ENCODE assay signal across 9 cellular contexts in genomic region chr11:72091292-72091691, GRCh38. TPM values are rescaled to one million over a fixed set of nuclear protein-coding genes. Genes with fewer than 3 reads are reported as not detected.
DNase-seq lines count a peak whose midpoint lies in the region; ATAC-seq, FAIRE-seq and TF ChIP-seq lines count a peak whose summit lies in the region.
"Had no signal": no experiment of that assay in that cellular context is flagged by ENCODE, and none has a peak within 500 bp of the region (broad histone marks: within the 10 kb centered on the region; RNA-seq: fewer than 3 reads in every experiment).

No MANE protein-coding gene starts in this region.

- H3K4me3 ChIP-seq in bronchial epithelial cell (ENCODE audit: low read depth, low read length): no peak overlapping the region
- no peak overlapping the region for H3K4me3 ChIP-seq in kidney (ENCODE audit: low read length in 2 of 2)

- intact Hi-C loops in activated B cell treated with CpG ODN at 0.5 μM for 24 hours (cut with micrococcal nuclease): loop anchor here (1.0 to 2.0 kb wide), 6 partner anchors 11 to 180 kb away; partner anchors contain the start of genes LAMTOR1, LRRC51 and NUMA1
- intact Hi-C loops in kidney (cut with DNase I): loop anchor here (5.0 kb wide), 1 partner anchor 64 kb away; no protein-coding TSS in a partner anchor

- peak overlapping the region; percentile 33 for H3K27ac Mint-ChIP-seq in activated B cell treated with CpG ODN at 0.5 μM for 24 hours

- peaks cover 0 to 11% of the 10 kb centered on the region in 2 donors for H3K4me1 ChIP-seq in kidney (ENCODE audit: control insufficient read depth in 1 of 2, insufficient read depth in 1 of 2, low read depth in 1 of 2, low read length in 2 of 2)

- in situ Hi-C loops in GM13976 (cut with MboI; ENCODE audit: low sequenced_read_pairs, unreplicated experiment): loop anchor here (5.0 kb wide), 1 partner anchor 69 kb away; no protein-coding TSS in a partner anchor

- peak; percentile 55 for DNase-seq in A172 (ENCODE audit: low spot score)
- peak; percentile 75 for DNase-seq in GM13976 (ENCODE audit: low spot score)
- peak; percentile 57 for DNase-seq in NCI-H128 (lab: John Stamatoyannopoulos, UW; ENCODE audit: unreplicated experiment)
- DNase-seq in activated B cell treated with CpG ODN at 0.5 μM for 24 hours: peak; percentile 39
- peak; percentile 56 for DNase-seq in bronchial epithelial cell (ENCODE audit: low read depth)
- DNase-seq in kidney: no peak
- peak in 3 of 4 experiments; percentile 28 to 41 (median 29) for DNase-seq in stimulated activated CD4-positive, alpha-beta T cell treated with anti-CD3 and anti-CD28 coated beads, Interleukin-1b, Interleukin-23, amount 100 ng/mL, for 24 hours (ENCODE audit: low read depth in 4 of 4, low spot score in 1 of 4)

- peak; percentile 83 for TF ChIP-seq CTCF in GM13976 (IDR thresholded peaks at IDR 0.05; ENCODE audit: borderline replicate concordance, control extremely low read depth, extremely low read depth, insufficient read depth, missing control alignments)
- TF ChIP-seq CTCF in activated B cell treated with CpG ODN at 0.5 μM for 24 hours (IDR thresholded peaks at IDR 0.05): no peak
- peak; percentile 80 for TF ChIP-seq CTCF in bronchial epithelial cell (IDR thresholded peaks at IDR 0.05; ENCODE audit: insufficient read depth, low read length, severe bottlenecking)
- TF ChIP-seq CTCF in kidney (IDR thresholded peaks at IDR 0.05; ENCODE audit: borderline replicate concordance, extremely low read depth, insufficient read depth): peak; percentile 94

- FAIRE-seq in bronchial epithelial cell (lab: Jason Lieb, UNC) (no peak), kidney (lab: Jason Lieb, UNC) (no peak)

- no peaks in the 10 kb centered on the region for H3K9me3 Mint-ChIP-seq in activated B cell treated with CpG ODN at 0.5 μM for 24 hours

- H3K36me3 ChIP-seq in bronchial epithelial cell (ENCODE audit: control insufficient read depth, insufficient read depth, low read length) (peaks cover 14% of the 10 kb centered on the region), kidney (ENCODE audit: control insufficient read depth in 1 of 2, insufficient read depth in 2 of 2, low read length in 2 of 2) (peaks cover 11 to 16% of the 10 kb centered on the region in 2 donors)

- POLR2A ChIA-PET in activated B cell treated with CpG ODN at 0.5 μM for 24 hours (lab: Charles Lee): interaction anchor here (0.6 to 1.6 kb wide), 6 partner anchors 9 to 343 kb away, joined by 3 to 16 read pairs (median 4); partner anchors contain the start of genes ANAPC15 and CLPB

- H3K27ac ChIP-seq in kidney (ENCODE audit: low read depth in 2 of 2, low read length in 2 of 2): peak overlapping the region in 1 of 2 donors; percentile 20

- H3K9ac ChIP-seq in kidney (ENCODE audit: low read length in 2 of 2): peak overlapping the region in 1 of 2 donors; percentile 49

- H3K4me1 Mint-ChIP-seq in activated B cell treated with CpG ODN at 0.5 μM for 24 hours: peaks cover 14% of the 10 kb centered on the region

- peak; percentile 99 for ATAC-seq in activated B cell treated with CpG ODN at 0.5 μM for 24 hours (ENCODE audit: low read depth)
- no peak for ATAC-seq in HG03469 (IDR thresholded peaks at IDR 0.05; ENCODE audit: unreplicated experiment)

- no peaks in the 10 kb centered on the region for H3K27me3 ChIP-seq in bronchial epithelial cell (ENCODE audit: control insufficient read depth, insufficient read depth, low read length)

- H3K36me3 Mint-ChIP-seq in activated B cell treated with CpG ODN at 0.5 μM for 24 hours (ENCODE audit: low read depth): peaks cover 45% of the 10 kb centered on the region

- H3K4me3 Mint-ChIP-seq in activated B cell treated with CpG ODN at 0.5 μM for 24 hours: no peak overlapping the region

- no peaks in the 10 kb centered on the region for H3K9me3 ChIP-seq in kidney (ENCODE audit: control insufficient read depth in 1 of 2, low read length in 2 of 2)

- CTCF ChIA-PET in activated B cell treated with CpG ODN at 0.5 μM for 24 hours (lab: Charles Lee): interaction anchor here (0.7 to 5.6 kb wide), 24 partner anchors 8 to 180 kb away, joined by 3 to 152 read pairs (median 5); no protein-coding TSS in a partner anchor

- H3K27me3 Mint-ChIP-seq in activated B cell treated with CpG ODN at 0.5 μM for 24 hours: no peaks in the 10 kb centered on the region

RNA-seq across cellular contexts. Expression of gene LRRC51, which starts 10.6 kb away (rescaled TPM):
- total RNA-seq in A172 (2014; rRNA removed; shearing (Covaris generic)): 10.9 and 20.3 TPM in 2 replicates
- total RNA-seq in activated B cell treated with CpG ODN at 0.5 μM for 24 hours: 4.1 and 4.5 TPM in 2 replicates
- total RNA-seq in bronchial epithelial cell: 2.6 and 3.2 TPM in 2 replicates
- 23.3 TPM for total RNA-seq in kidney
- polyA plus RNA-seq in kidney (ENCODE audit: insufficient read depth, low read depth, low replicate concordance): 28.9 TPM

RNA-seq across cellular contexts. Expression of gene NUMA1, which starts 10.9 kb away (rescaled TPM):
- total RNA-seq in A172 (2014; rRNA removed; shearing (Covaris generic)): 113 and 161 TPM in 2 replicates
- 146 and 163 TPM in 2 replicates for total RNA-seq in activated B cell treated with CpG ODN at 0.5 μM for 24 hours
- total RNA-seq in bronchial epithelial cell: 52.7 and 79.1 TPM in 2 replicates
- 198 TPM for total RNA-seq in kidney
- 85.3 TPM for polyA plus RNA-seq in kidney (ENCODE audit: insufficient read depth, low read depth, low replicate concordance)

RNA-seq across cellular contexts. Expression of gene LAMTOR1, which starts 11.8 kb away (rescaled TPM):
- total RNA-seq in A172 (2014; rRNA removed; shearing (Covaris generic)): 147 and 168 TPM in 2 replicates
- total RNA-seq in activated B cell treated with CpG ODN at 0.5 μM for 24 hours (87.2 and 87.6 TPM in 2 replicates), bronchial epithelial cell (79.2 and 128 TPM in 2 replicates), kidney (111 TPM)
- polyA plus RNA-seq in kidney (ENCODE audit: insufficient read depth, low read depth, low replicate concordance): 189 TPM

RNA-seq across cellular contexts. Expression of gene TOMT, which starts 14.4 kb away (rescaled TPM):
- not detected in 2 replicates for total RNA-seq in A172 (2014; rRNA removed; shearing (Covaris generic))
- not detected in 2 replicates for total RNA-seq in activated B cell treated with CpG ODN at 0.5 μM for 24 hours
- total RNA-seq in bronchial epithelial cell: not detected in 2 replicates
- total RNA-seq in kidney: not detected
- polyA plus RNA-seq in kidney (ENCODE audit: insufficient read depth, low read depth, low replicate concordance): not detected
- total RNA-seq: subcutaneous adipose tissue had no signal

RNA-seq across cellular contexts. Expression of gene ANAPC15, which starts 21.2 kb away (rescaled TPM):
- total RNA-seq in A172 (2014; rRNA removed; shearing (Covaris generic)): 81.5 and 94.6 TPM in 2 replicates
- 44.4 and 56.3 TPM in 2 replicates for total RNA-seq in activated B cell treated with CpG ODN at 0.5 μM for 24 hours
- total RNA-seq in bronchial epithelial cell: 19.0 and 32.5 TPM in 2 replicates
- total RNA-seq in kidney: 30.0 TPM
- 79.8 TPM for polyA plus RNA-seq in kidney (ENCODE audit: insufficient read depth, low read depth, low replicate concordance)
